Comparison of ENCODE assay signal across 7 cellular contexts in the genomic region with DNA sequence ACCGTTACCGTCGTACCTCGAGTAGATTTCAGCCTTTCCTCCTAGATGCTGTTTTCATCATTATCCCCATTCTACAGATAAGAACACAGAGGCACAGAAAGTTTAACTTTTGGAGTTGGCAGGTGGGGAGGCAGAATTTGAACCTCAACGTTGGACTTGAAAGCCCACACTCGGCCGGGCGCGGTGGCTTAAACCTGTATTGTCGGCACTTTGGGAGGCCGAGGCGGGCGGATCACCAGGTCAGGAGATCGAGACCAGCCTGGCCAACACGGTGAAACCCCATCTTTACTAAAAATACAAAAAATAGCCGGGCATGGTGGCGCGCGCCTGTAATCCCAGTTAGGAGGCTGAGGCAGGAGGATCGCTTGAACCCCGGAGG. TPM values are rescaled to one million over a fixed set of nuclear protein-coding genes. Genes with fewer than 3 reads are reported as not detected.
DNase-seq lines count a peak whose midpoint lies in the region; ATAC-seq, FAIRE-seq and TF ChIP-seq lines count a peak whose summit lies in the region.

No MANE protein-coding gene starts in this region.

- FAIRE-seq in kidney (lab: Jason Lieb, UNC), result no peak

- no peak for TF ChIP-seq CTCF in kidney (IDR thresholded peaks at IDR 0.05; ENCODE audit: borderline replicate concordance, extremely low read depth, insufficient read depth)
- no peak for TF ChIP-seq CTCF in stomach (IDR thresholded peaks at IDR 0.05)

- WGBS in stomach, 5 donors, result 55 to 59% (median 57%) methylated on average over 21 of the region's 21 CpGs

- no peaks in the 10 kb centered on the region for H3K27me3 Mint-ChIP-seq in activated naive CD8-positive, alpha-beta T cell treated with anti-CD3 and anti-CD28 coated beads, Interleukin-2, amount 50 U/mL, for 24 hours

- TF ChIP-seq EP300 in stomach (IDR thresholded peaks at IDR 0.05), result no peak

- H3K9me3 Mint-ChIP-seq in activated naive CD8-positive, alpha-beta T cell treated with anti-CD3 and anti-CD28 coated beads, Interleukin-2, amount 50 U/mL, for 24 hours, result no peaks in the 10 kb centered on the region

- ATAC-seq in HG02943 (IDR thresholded peaks at IDR 0.05; ENCODE audit: low read depth, unreplicated experiment) (peak; percentile 34), HG02763 (IDR thresholded peaks at IDR 0.05; ENCODE audit: unreplicated experiment) (no peak)
- no peak for ATAC-seq in activated naive CD8-positive, alpha-beta T cell treated with anti-CD3 and anti-CD28 coated beads, Interleukin-2, amount 50 U/mL, for 24 hours

- H3K36me3 ChIP-seq in kidney (ENCODE audit: control insufficient read depth in 1 of 2, insufficient read depth in 2 of 2, low read length in 2 of 2) (no peaks in the 10 kb centered on the region), stomach (no peaks in the 10 kb centered on the region)

- H3K4me3 ChIP-seq in kidney (ENCODE audit: low read length in 2 of 2) (peak overlapping the region; percentile 75 to 83), stomach (peak overlapping the region; percentile 41 to 64 (median 56))

- H3K4me1 ChIP-seq in kidney (ENCODE audit: control insufficient read depth in 1 of 2, insufficient read depth in 1 of 2, low read depth in 1 of 2, low read length in 2 of 2) (peaks cover 0 to 8% of the 10 kb centered on the region in 2 donors), stomach (peaks cover 9 to 36% (median 29%) of the 10 kb centered on the region in 4 donors)

- no peak for TF ChIP-seq POLR2A in stomach (IDR thresholded peaks at IDR 0.05)

- DNase-seq in activated naive CD8-positive, alpha-beta T cell treated with anti-CD3 and anti-CD28 coated beads, Interleukin-2, amount 50 U/mL, for 24 hours, result no peak
- peak; percentile 73 for DNase-seq in kidney
- DNase-seq in stomach, result no peak
- no peak for DNase-seq in foreskin melanocyte
- no peak for DNase-seq in dedifferentiated amniotic fluid mesenchymal stem cell (ENCODE audit: extremely low spot score)

- H3K9me3 ChIP-seq in kidney (ENCODE audit: control insufficient read depth in 1 of 2, low read length in 2 of 2) (peaks cover 0 to 6% of the 10 kb centered on the region in 2 donors), stomach (peaks cover 0 to 6% (median 0%) of the 10 kb centered on the region in 4 donors)

- H3K27ac ChIP-seq in kidney (ENCODE audit: low read depth in 2 of 2, low read length in 2 of 2) (peak overlapping the region; percentile 98 to 99), stomach (peak overlapping the region; percentile 85 to 98 (median 97))

- H3K4me1 Mint-ChIP-seq in activated naive CD8-positive, alpha-beta T cell treated with anti-CD3 and anti-CD28 coated beads, Interleukin-2, amount 50 U/mL, for 24 hours, result peaks cover 20% of the 10 kb centered on the region

- H3K27ac Mint-ChIP-seq in activated naive CD8-positive, alpha-beta T cell treated with anti-CD3 and anti-CD28 coated beads, Interleukin-2, amount 50 U/mL, for 24 hours, result peak overlapping the region; percentile 81

- peak overlapping the region; percentile 76 for H3K4me3 Mint-ChIP-seq in activated naive CD8-positive, alpha-beta T cell treated with anti-CD3 and anti-CD28 coated beads, Interleukin-2, amount 50 U/mL, for 24 hours

- no peaks in the 10 kb centered on the region for H3K36me3 Mint-ChIP-seq in activated naive CD8-positive, alpha-beta T cell treated with anti-CD3 and anti-CD28 coated beads, Interleukin-2, amount 50 U/mL, for 24 hours (ENCODE audit: low read depth)

- H3K27me3 ChIP-seq in stomach, result no peaks in the 10 kb centered on the region

- intact Hi-C loops in kidney (cut with DNase I) (no loop called here), stomach (cut with DNase I; ENCODE audit: low total_unique reads) (no loop called here)

- H3K9ac ChIP-seq in kidney (ENCODE audit: low read length in 2 of 2), result peak overlapping the region; percentile 90 to 99

RNA-seq across cellular contexts. Expression of gene CATIP, which starts 11.5 kb away (rescaled TPM):
- 6.2 TPM for total RNA-seq in kidney
- 7.6 TPM for polyA plus RNA-seq in kidney (ENCODE audit: insufficient read depth, low read depth, low replicate concordance)
- total RNA-seq in stomach, result not detected
- under 1 TPM; 0.18 to 0.62 (median 0.31) TPM for polyA plus RNA-seq in stomach

RNA-seq across cellular contexts. Expression of gene SLC11A1, which starts 13.9 kb away (rescaled TPM):
- total RNA-seq in kidney (37.6 TPM), stomach (10 to 100 TPM in 3 of 5 donors, 1 to 10 TPM in 1, not detected in 1; 8.9 to 20.4 (median 16.9) TPM)
- polyA plus RNA-seq in kidney (ENCODE audit: insufficient read depth, low read depth, low replicate concordance) (1.2 TPM), stomach (1 to 10 TPM; 4.2 to 4.7 (median 4.5) TPM)

RNA-seq across cellular contexts. Expression of gene CTDSP1, which starts 31.5 kb away (rescaled TPM):
- 196 TPM for total RNA-seq in kidney
- 118 TPM for polyA plus RNA-seq in kidney (ENCODE audit: insufficient read depth, low read depth, low replicate concordance)
- 100 to 1,000 TPM in 3 of 5 donors, 10 to 100 TPM in 2; 43.3 to 188 (median 128) TPM for total RNA-seq in stomach
- 100 to 1,000 TPM in 2 of 3 donors, 10 to 100 TPM in 1; 99.8 to 117 (median 100) TPM for polyA plus RNA-seq in stomach

RNA-seq across cellular contexts. Expression of gene VIL1, which starts 50.8 kb away (rescaled TPM):
- total RNA-seq in kidney (9.0 TPM), stomach (100 to 1,000 TPM in 1 of 5 donors, 10 to 100 TPM in 2, under 1 TPM in 1, not detected in 1; 0.43 to 120 (median 12.7) TPM)
- polyA plus RNA-seq in kidney (ENCODE audit: insufficient read depth, low read depth, low replicate concordance) (10.5 TPM), stomach (1 to 10 TPM in 2 of 3 donors, under 1 TPM in 1; 0.38 to 1.8 (median 1.1) TPM)
